ENCODE assay signal across 37 cellular contexts in the genomic region with DNA sequence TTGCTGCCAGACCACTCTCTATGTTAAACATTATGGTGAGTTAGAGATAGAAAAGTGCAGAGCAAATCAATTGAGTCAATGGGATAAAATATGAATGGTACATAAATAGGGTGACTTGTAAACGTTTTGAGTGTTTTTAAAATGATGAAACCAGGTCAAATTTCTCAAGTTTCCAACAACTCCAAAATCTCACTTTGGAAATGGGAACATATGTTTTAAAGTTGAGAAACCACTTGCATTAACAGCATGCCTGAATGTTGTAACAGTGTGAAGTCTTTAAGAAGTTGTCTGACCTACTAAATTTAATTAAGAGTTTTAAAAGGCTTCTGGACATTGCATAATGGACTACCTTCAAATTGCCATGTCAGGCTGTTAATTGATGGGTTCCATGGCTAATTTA.
"Had no signal": no experiment of that assay in that cellular context is flagged by ENCODE, and none has a peak within 500 bp of the region (broad histone marks: within the 10 kb centered on the region; RNA-seq: fewer than 3 reads in every experiment).

No MANE protein-coding gene starts in this region.

- H3K9me3 ChIP-seq: adrenal gland, body of pancreas, breast epithelium had no signal

- H3K27ac Mint-ChIP-seq: activated B cell treated with CpG ODN at 0.5 μM for 24 hours; activated CD4-positive, alpha-beta memory T cell treated with anti-CD3 and anti-CD28 coated beads, Interleukin-2, amount 10 ng/mL, durations not matched to agents 7 days and 5 days; activated CD4-positive, alpha-beta T cell treated with anti-CD3 and anti-CD28 coated beads for 36 hours; activated CD4-positive, alpha-beta T cell treated with anti-CD3 and anti-CD28 coated beads, Interleukin-2, amount 10 ng/mL, durations not matched to agents 7 days and 5 days; activated CD8-positive, alpha-beta memory T cell treated with anti-CD3 and anti-CD28 coated beads, Interleukin-2, amount 10 ng/mL, durations not matched to agents 7 days and 5 days; activated CD8-positive, alpha-beta T cell treated with anti-CD3 and anti-CD28 coated beads, Interleukin-2, amount 10 ng/mL, durations not matched to agents 7 days and 5 days; activated naive CD4-positive, alpha-beta T cell treated with anti-CD3 and anti-CD28 coated beads, Interleukin-2, amount 10 ng/mL, durations not matched to agents 7 days and 5 days; activated naive CD4-positive, alpha-beta T cell treated with anti-CD3 and anti-CD28 coated beads, Interleukin-2, amount 50 U/mL, for 24 hours; activated naive CD8-positive, alpha-beta T cell; activated naive CD8-positive, alpha-beta T cell treated with anti-CD3 and anti-CD28 coated beads, Interleukin-2, amount 10 ng/mL, durations not matched to agents 7 days and 5 days; activated naive CD8-positive, alpha-beta T cell treated with anti-CD3 and anti-CD28 coated beads, Interleukin-2, amount 50 U/mL, for 24 hours; activated T-cell treated with anti-CD3 and anti-CD28 coated beads, Interleukin-2, amount 50 U/mL, for 24 hours; activated T-helper 2 cell treated with anti-CD3 and anti-CD28 coated beads, Interferon-gamma antibody, Interleukin-2, Interleukin-4, amounts not matched to agents 10 μg/mL and 5 μg/mL and 100 μg/mL, durations not matched to agents 14 hours and 24 hours and 36 hours; T-helper 1 cell treated with Interleukin-12 subunit alpha and Interleukin-12 subunit beta and Interleukin-4 antibody, amounts not matched to agents 30 μg/mL and 1 μg/mL, for 36 hours; T-helper 2 cell treated with Interferon-gamma antibody and Interleukin-4, amounts not matched to agents 5 μg/mL and 100 μg/mL, for 36 hours had no signal

- H3K4me3 ChIP-seq: adrenal gland, body of pancreas, breast epithelium had no signal

- H3K4me3 Mint-ChIP-seq: activated B cell treated with CpG ODN at 0.5 μM for 24 hours; activated CD4-positive, alpha-beta memory T cell treated with anti-CD3 and anti-CD28 coated beads, Interleukin-2, amount 10 ng/mL, durations not matched to agents 7 days and 5 days; activated CD4-positive, alpha-beta T cell treated with anti-CD3 and anti-CD28 coated beads for 36 hours; activated CD4-positive, alpha-beta T cell treated with anti-CD3 and anti-CD28 coated beads, Interleukin-2, amount 10 ng/mL, durations not matched to agents 7 days and 5 days; activated CD8-positive, alpha-beta memory T cell treated with anti-CD3 and anti-CD28 coated beads, Interleukin-2, amount 10 ng/mL, durations not matched to agents 7 days and 5 days; activated CD8-positive, alpha-beta T cell treated with anti-CD3 and anti-CD28 coated beads, Interleukin-2, amount 10 ng/mL, durations not matched to agents 7 days and 5 days; activated naive CD4-positive, alpha-beta T cell treated with anti-CD3 and anti-CD28 coated beads, Interleukin-2, amount 10 ng/mL, durations not matched to agents 7 days and 5 days; activated naive CD4-positive, alpha-beta T cell treated with anti-CD3 and anti-CD28 coated beads, Interleukin-2, amount 50 U/mL, for 24 hours; activated naive CD8-positive, alpha-beta T cell; activated naive CD8-positive, alpha-beta T cell treated with anti-CD3 and anti-CD28 coated beads, Interleukin-2, amount 10 ng/mL, durations not matched to agents 7 days and 5 days; activated naive CD8-positive, alpha-beta T cell treated with anti-CD3 and anti-CD28 coated beads, Interleukin-2, amount 50 U/mL, for 24 hours; activated T-cell treated with anti-CD3 and anti-CD28 coated beads, Interleukin-2, amount 50 U/mL, for 24 hours; central memory CD8-positive, alpha-beta T cell; T-helper 1 cell treated with Interleukin-12 subunit alpha and Interleukin-12 subunit beta and Interleukin-4 antibody, amounts not matched to agents 30 μg/mL and 1 μg/mL, for 36 hours; T-helper 2 cell treated with Interferon-gamma antibody and Interleukin-4, amounts not matched to agents 5 μg/mL and 100 μg/mL, for 36 hours had no signal

- H3K36me3 ChIP-seq: adrenal gland, brain microvascular endothelial cell, breast epithelium had no signal

- H3K27me3 Mint-ChIP-seq: activated B cell treated with CpG ODN at 0.5 μM for 24 hours; activated naive CD4-positive, alpha-beta T cell treated with anti-CD3 and anti-CD28 coated beads, Interleukin-2, amount 10 ng/mL, durations not matched to agents 7 days and 5 days; activated naive CD8-positive, alpha-beta T cell had no signal

- ATAC-seq: activated CD4-positive, alpha-beta T cell treated with anti-CD3 and anti-CD28 coated beads for 36 hours; activated CD4-positive, CD25-positive, alpha-beta regulatory T cell treated with anti-CD3 and anti-CD28 coated beads, Interleukin-2, amount 50 U/mL, for 24 hours; activated CD8-positive, alpha-beta memory T cell treated with anti-CD3 and anti-CD28 coated beads, Interleukin-2, amount 10 ng/mL, durations not matched to agents 7 days and 5 days; activated CD8-positive, alpha-beta T cell treated with anti-CD3 and anti-CD28 coated beads, Interleukin-2, amount 10 ng/mL, durations not matched to agents 7 days and 5 days; activated naive CD8-positive, alpha-beta T cell treated with anti-CD3 and anti-CD28 coated beads, Interleukin-2, amount 50 U/mL, for 24 hours; body of pancreas had no signal

- H3K4me1 ChIP-seq: adrenal gland, body of pancreas, breast epithelium had no signal

- DNase-seq: activated B cell treated with CpG ODN at 0.5 μM for 24 hours; activated CD4-positive, alpha-beta memory T cell treated with anti-CD3 and anti-CD28 coated beads, Interleukin-2, amount 10 ng/mL, durations not matched to agents 7 days and 5 days; activated CD4-positive, alpha-beta T cell treated with anti-CD3 and anti-CD28 coated beads for 1 hour; activated CD4-positive, alpha-beta T cell treated with anti-CD3 and anti-CD28 coated beads for 36 hours; activated CD4-positive, alpha-beta T cell treated with anti-CD3 and anti-CD28 coated beads for 48 hours; activated CD4-positive, alpha-beta T cell treated with anti-CD3 and anti-CD28 coated beads, Interleukin-2, amount 10 ng/mL, durations not matched to agents 7 days and 5 days; activated CD4-positive, alpha-beta T cell treated with anti-CD3 and anti-CD28 coated beads, Interleukin-2, amount 50 U/mL, for 48 hours; activated CD8-positive, alpha-beta memory T cell treated with anti-CD3 and anti-CD28 coated beads for 24 hours; activated CD8-positive, alpha-beta memory T cell treated with anti-CD3 and anti-CD28 coated beads, Interleukin-2, amount 10 ng/mL, durations not matched to agents 7 days and 5 days; activated CD8-positive, alpha-beta memory T cell treated with anti-CD3 and anti-CD28 coated beads, Interleukin-2, amount 50 U/mL, for 48 hours; activated CD8-positive, alpha-beta T cell treated with anti-CD3 and anti-CD28 coated beads, Interleukin-2, amount 10 ng/mL, durations not matched to agents 7 days and 5 days; activated effector memory CD4-positive, alpha-beta T cell treated with Interleukin-2 at 50 U/mL for 16 hours; activated gamma-delta T cell; activated naive CD4-positive, alpha-beta T cell treated with anti-CD3 and anti-CD28 coated beads, Interleukin-2, amount 10 ng/mL, durations not matched to agents 7 days and 5 days; activated naive CD4-positive, alpha-beta T cell treated with Interleukin-2 at 50 U/mL for 16 hours; activated naive CD8-positive, alpha-beta T cell treated with anti-CD3 and anti-CD28 coated beads, Interleukin-2, amount 10 ng/mL, durations not matched to agents 7 days and 5 days; activated naive CD8-positive, alpha-beta T cell treated with anti-CD3 and anti-CD28 coated beads, Interleukin-2, amount 50 U/mL, for 24 hours; activated T-cell treated with anti-CD3 and anti-CD28 coated beads, Interleukin-2, amount 50 U/mL, for 24 hours; activated T-cell treated with anti-CD3 and anti-CD28 coated beads, Interleukin-2, amount 50 U/mL, for 48 hours; adrenal gland; amniotic stem cell; aorta; body of pancreas; brain microvascular endothelial cell; cerebellar nuclear complex; T-helper 1 cell; T-helper 2 cell; T-helper 9 cell had no signal

- H3K27me3 ChIP-seq: adrenal gland, body of pancreas, brain microvascular endothelial cell, breast epithelium had no signal

- H3K36me3 Mint-ChIP-seq: activated CD8-positive, alpha-beta memory T cell treated with anti-CD3 and anti-CD28 coated beads, Interleukin-2, amount 10 ng/mL, durations not matched to agents 7 days and 5 days; activated naive CD4-positive, alpha-beta T cell treated with anti-CD3 and anti-CD28 coated beads, Interleukin-2, amount 10 ng/mL, durations not matched to agents 7 days and 5 days; activated naive CD4-positive, alpha-beta T cell treated with anti-CD3 and anti-CD28 coated beads, Interleukin-2, amount 50 U/mL, for 24 hours; activated naive CD8-positive, alpha-beta T cell; activated naive CD8-positive, alpha-beta T cell treated with anti-CD3 and anti-CD28 coated beads, Interleukin-2, amount 10 ng/mL, durations not matched to agents 7 days and 5 days had no signal

- H3K27ac ChIP-seq: adrenal gland, body of pancreas, brain microvascular endothelial cell, breast epithelium, VCaP had no signal

- H3K4me1 Mint-ChIP-seq: activated CD4-positive, alpha-beta memory T cell treated with anti-CD3 and anti-CD28 coated beads, Interleukin-2, amount 10 ng/mL, durations not matched to agents 7 days and 5 days; activated CD4-positive, alpha-beta T cell treated with anti-CD3 and anti-CD28 coated beads for 36 hours; activated CD4-positive, alpha-beta T cell treated with anti-CD3 and anti-CD28 coated beads, Interleukin-2, amount 10 ng/mL, durations not matched to agents 7 days and 5 days; activated CD8-positive, alpha-beta memory T cell treated with anti-CD3 and anti-CD28 coated beads, Interleukin-2, amount 10 ng/mL, durations not matched to agents 7 days and 5 days; activated naive CD4-positive, alpha-beta T cell treated with anti-CD3 and anti-CD28 coated beads, Interleukin-2, amount 10 ng/mL, durations not matched to agents 7 days and 5 days; activated naive CD4-positive, alpha-beta T cell treated with anti-CD3 and anti-CD28 coated beads, Interleukin-2, amount 50 U/mL, for 24 hours; activated naive CD8-positive, alpha-beta T cell treated with anti-CD3 and anti-CD28 coated beads, Interleukin-2, amount 10 ng/mL, durations not matched to agents 7 days and 5 days; activated naive CD8-positive, alpha-beta T cell treated with anti-CD3 and anti-CD28 coated beads, Interleukin-2, amount 50 U/mL, for 24 hours; central memory CD8-positive, alpha-beta T cell had no signal

- H3K9me3 Mint-ChIP-seq: activated B cell treated with CpG ODN at 0.5 μM for 24 hours; activated CD4-positive, alpha-beta memory T cell treated with anti-CD3 and anti-CD28 coated beads, Interleukin-2, amount 10 ng/mL, durations not matched to agents 7 days and 5 days; activated CD4-positive, alpha-beta T cell treated with anti-CD3 and anti-CD28 coated beads, Interleukin-2, amount 10 ng/mL, durations not matched to agents 7 days and 5 days; activated naive CD4-positive, alpha-beta T cell treated with anti-CD3 and anti-CD28 coated beads, Interleukin-2, amount 10 ng/mL, durations not matched to agents 7 days and 5 days; activated naive CD4-positive, alpha-beta T cell treated with anti-CD3 and anti-CD28 coated beads, Interleukin-2, amount 50 U/mL, for 24 hours; activated naive CD8-positive, alpha-beta T cell treated with anti-CD3 and anti-CD28 coated beads, Interleukin-2, amount 10 ng/mL, durations not matched to agents 7 days and 5 days; activated naive CD8-positive, alpha-beta T cell treated with anti-CD3 and anti-CD28 coated beads, Interleukin-2, amount 50 U/mL, for 24 hours; activated T-cell treated with anti-CD3 and anti-CD28 coated beads, Interleukin-2, amount 50 U/mL, for 24 hours; activated T-helper 2 cell treated with anti-CD3 and anti-CD28 coated beads, Interferon-gamma antibody, Interleukin-2, Interleukin-4, amounts not matched to agents 10 μg/mL and 5 μg/mL and 100 μg/mL, durations not matched to agents 14 hours and 24 hours and 36 hours; central memory CD8-positive, alpha-beta T cell; T-helper 1 cell treated with Interleukin-12 subunit alpha and Interleukin-12 subunit beta and Interleukin-4 antibody, amounts not matched to agents 30 μg/mL and 1 μg/mL, for 36 hours; T-helper 2 cell treated with Interferon-gamma antibody and Interleukin-4, amounts not matched to agents 5 μg/mL and 100 μg/mL, for 36 hours had no signal
